8 cellular contexts compared by ENCODE assay signal in the genomic region with DNA sequence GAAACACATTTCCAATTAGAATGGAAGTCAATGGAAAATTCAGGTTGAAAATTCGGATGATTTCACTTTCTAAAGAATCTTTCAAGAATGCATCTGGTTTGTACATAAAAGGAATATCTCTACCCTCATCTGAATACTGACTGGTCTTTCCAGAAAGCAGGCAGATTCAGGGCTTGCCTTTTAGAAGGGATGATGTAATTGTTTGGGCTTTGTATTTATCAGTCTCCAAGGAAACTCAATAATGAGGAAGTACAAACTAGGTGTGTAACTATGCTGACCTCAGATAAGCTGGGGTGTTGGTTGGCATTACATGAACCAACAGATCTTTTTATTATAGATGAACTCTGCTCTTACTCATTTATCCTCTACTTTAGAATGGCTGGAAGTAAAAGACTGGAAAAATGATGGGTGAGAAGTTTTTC. TPM values are rescaled to one million over a fixed set of nuclear protein-coding genes. Genes with fewer than 3 reads are reported as not detected.
DNase-seq lines count a peak whose midpoint lies in the region; ATAC-seq lines count a peak whose summit lies in the region.

No MANE protein-coding gene starts in this region.

- no peaks in the 10 kb centered on the region for H3K27me3 ChIP-seq in mucosa of stomach (ENCODE audit: control insufficient read depth, insufficient read depth, low read length)

- peak; percentile 65 for DNase-seq in NCI-H2196 treated with DMSO at 0.1 percent for 48 hours (lab: John Stamatoyannopoulos, UW; ENCODE audit: unreplicated experiment)
- DNase-seq in dermis blood vessel endothelial cell: peak; percentile 96
- no peak for DNase-seq in NCI-H345 (lab: John Stamatoyannopoulos, UW)

- H3K9ac ChIP-seq in mucosa of stomach (ENCODE audit: low read length): peak overlapping the region; percentile 62

- no peak overlapping the region for H3K4me3 ChIP-seq in mucosa of stomach (ENCODE audit: low read length)

- H3K9me3 ChIP-seq in mucosa of stomach (ENCODE audit: control insufficient read depth, low read length): no peaks in the 10 kb centered on the region

- H3K36me3 ChIP-seq in mucosa of stomach (ENCODE audit: control insufficient read depth, insufficient read depth, low read length): peaks cover 6% of the 10 kb centered on the region

- H3K4me1 ChIP-seq in mucosa of stomach (ENCODE audit: control insufficient read depth, insufficient read depth, low read length): peaks cover 49% of the 10 kb centered on the region

- ATAC-seq in GM18868 (IDR thresholded peaks at IDR 0.05; ENCODE audit: unreplicated experiment) (peak; percentile 95), HG02870 (IDR thresholded peaks at IDR 0.05; ENCODE audit: unreplicated experiment) (peak; percentile 86), HG03196 (IDR thresholded peaks at IDR 0.05; ENCODE audit: unreplicated experiment) (no peak), GM21515 (IDR thresholded peaks at IDR 0.05; ENCODE audit: unreplicated experiment) (no peak)

RNA-seq across cellular contexts. Expression of a gene that starts 24.1 kb away (rescaled TPM):
- 62.5 and 188 TPM in 2 replicates for total RNA-seq in dermis blood vessel endothelial cell

Comparison
In these comparisons a context has a peak if more than half of its experiments do, and no peak if none do; other contexts are left out.
1. ATAC-seq: peak in GM18868 (single experiment) and HG02870 (single experiment); none in HG03196 (single experiment) and GM21515 (single experiment).